In the genomic region with DNA sequence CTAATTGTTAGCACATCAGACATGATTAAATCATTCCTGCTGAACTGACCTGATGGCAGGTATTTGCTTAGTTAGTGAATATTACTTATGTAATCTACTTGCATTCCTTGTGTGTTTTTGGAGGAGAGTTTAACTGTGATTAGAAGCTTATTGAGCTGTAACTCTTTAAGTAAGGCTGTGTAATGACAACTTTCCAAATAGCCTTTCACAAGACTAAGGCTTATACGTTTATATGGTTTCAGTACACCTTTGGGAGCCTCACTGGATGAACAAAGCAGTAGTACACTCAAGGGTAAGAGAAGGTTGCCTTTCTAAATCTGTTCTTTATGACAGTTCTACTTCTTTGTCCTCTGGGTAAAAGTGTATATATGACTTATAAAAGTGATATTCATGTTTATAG, we compare ENCODE assay signal across 18 cellular contexts. TPM values are rescaled to one million over a fixed set of nuclear protein-coding genes. Genes with fewer than 3 reads are reported as not detected.
DNase-seq lines count a peak whose midpoint lies in the region; ATAC-seq, FAIRE-seq and TF ChIP-seq lines count a peak whose summit lies in the region.
"Had no signal": no experiment of that assay in that cellular context is flagged by ENCODE, and none has a peak within 500 bp of the region (broad histone marks: within the 10 kb centered on the region; RNA-seq: fewer than 3 reads in every experiment).

No MANE protein-coding gene starts in this region.

- H3K4me3 ChIP-seq in astrocyte of the cerebellum (ENCODE audit: low read depth, low read length) (peak overlapping the region; percentile 92), kidney (ENCODE audit: low read length in 2 of 2) (peak overlapping the region; percentile 43 to 51), skin epidermis (peak overlapping the region in 3 of 7 experiments; percentile 18 to 92 (median 81))

- ATAC-seq in GM19395 (IDR thresholded peaks at IDR 0.05; ENCODE audit: unreplicated experiment) (no peak), GM19452 (IDR thresholded peaks at IDR 0.05; ENCODE audit: unreplicated experiment) (no peak)
- ATAC-seq: heart right ventricle, left ventricle myocardium superior had no signal

- intact Hi-C loops in kidney (cut with DNase I), result no loop called here

- no peak for TF ChIP-seq CTCF in astrocyte of the cerebellum (IDR thresholded peaks at IDR 0.05; ENCODE audit: low read depth, low read length, missing control alignments)
- TF ChIP-seq CTCF in kidney (IDR thresholded peaks at IDR 0.05; ENCODE audit: borderline replicate concordance, extremely low read depth, insufficient read depth), result no peak

- H3K36me3 ChIP-seq in kidney (ENCODE audit: control insufficient read depth in 1 of 2, insufficient read depth in 2 of 2, low read length in 2 of 2), result peaks cover 4 to 15% of the 10 kb centered on the region in 2 donors
- H3K36me3 ChIP-seq: BE2C had no signal

- H3K27ac ChIP-seq in kidney (ENCODE audit: low read depth in 2 of 2, low read length in 2 of 2) (peak overlapping the region in 1 of 2 donors; percentile 52), skin epidermis (peak overlapping the region in 12 of 21 experiments; percentile 5 to 99 (median 25))
- H3K27ac ChIP-seq: heart right ventricle, VCaP had no signal

- no peak for TF ChIP-seq POLR2A in H54 (IDR thresholded peaks at IDR 0.05; ENCODE audit: low read depth, low read length)

- no peaks in the 10 kb centered on the region for H3K9me3 ChIP-seq in kidney (ENCODE audit: control insufficient read depth in 1 of 2, low read length in 2 of 2)
- H3K9me3 ChIP-seq: BE2C, heart right ventricle, upper lobe of left lung had no signal

- DNase-seq in H54 (ENCODE audit: insufficient read length, low spot score) (no peak), astrocyte of the cerebellum (ENCODE audit: low read depth) (no peak), kidney (no peak), NCI-H1105 treated with DMSO at 0.1 percent for 48 hours (lab: John Stamatoyannopoulos, UW) (no peak), NCI-H2029 treated with DMSO at 0.1 percent for 48 hours (lab: John Stamatoyannopoulos, UW) (no peak)
- DNase-seq: activated CD8-positive, alpha-beta memory T cell treated with anti-CD3 and anti-CD28 coated beads for 24 hours; activated effector memory CD4-positive, alpha-beta T cell treated with Interleukin-2 at 50 U/mL for 16 hours; BE2C; heart right ventricle; left ventricle myocardium superior; NCI-H446 treated with DMSO at 0.1 percent for 48 hours; occipital lobe; upper lobe of left lung had no signal

- FAIRE-seq in H54 (lab: Jason Lieb, UNC) (peak; percentile 15), kidney (lab: Jason Lieb, UNC) (no peak)
- FAIRE-seq: endometrium had no signal

- peaks cover 2 to 7% of the 10 kb centered on the region in 2 donors for H3K4me1 ChIP-seq in kidney (ENCODE audit: control insufficient read depth in 1 of 2, insufficient read depth in 1 of 2, low read depth in 1 of 2, low read length in 2 of 2)
- H3K4me1 ChIP-seq: BE2C had no signal

- H3K9ac ChIP-seq in kidney (ENCODE audit: low read length in 2 of 2), result peak overlapping the region in 1 of 2 donors; percentile 7

- in situ Hi-C loops in astrocyte of the cerebellum (cut with HindIII; ENCODE audit: low sequenced_read_pairs), result loop anchor here (25.0 kb wide), 1 partner anchor 133 kb away; no protein-coding TSS in a partner anchor

RNA-seq across cellular contexts. Expression of gene ITPRID2, which starts 4.3 kb away (rescaled TPM):
- 191 TPM for total RNA-seq in kidney
- 29.9 TPM for polyA plus RNA-seq in kidney (ENCODE audit: insufficient read depth, low read depth, low replicate concordance)
